In the genomic region with DNA sequence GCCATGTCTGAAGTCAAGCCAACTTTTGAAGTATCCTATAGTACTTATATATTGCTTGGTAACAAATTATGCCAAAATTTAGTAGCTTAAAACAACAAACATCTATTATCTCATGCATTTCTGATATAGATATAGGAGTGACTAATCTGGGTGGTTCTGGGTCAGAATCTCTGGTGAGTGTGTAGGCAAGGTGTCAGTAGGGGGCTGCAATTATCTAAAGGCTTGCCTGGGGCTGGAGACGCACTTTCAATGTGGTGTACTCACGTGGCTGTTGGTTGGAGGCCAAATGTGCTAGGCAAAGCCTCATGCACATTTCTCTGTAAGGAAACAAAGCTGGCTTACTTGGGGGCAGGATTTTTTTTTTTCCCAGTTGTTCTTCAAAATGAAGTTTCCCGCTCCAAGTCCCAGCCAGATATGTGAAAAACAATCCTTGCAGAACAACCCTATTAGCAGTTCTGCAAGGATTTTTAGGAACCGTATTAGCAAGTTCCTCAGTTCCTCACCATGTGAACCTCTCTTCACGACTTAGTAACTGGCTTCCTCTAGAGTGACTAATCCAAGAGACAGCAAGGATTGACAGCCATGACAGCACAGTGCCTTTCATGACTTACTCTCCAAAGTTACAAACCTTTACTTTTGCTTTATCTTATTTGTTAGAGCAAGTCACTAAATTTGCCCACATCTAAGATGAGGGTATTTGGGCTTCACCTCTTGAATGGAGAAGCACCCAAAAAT, we compare ENCODE assay signal across 28 cellular contexts. TPM values are rescaled to one million over a fixed set of nuclear protein-coding genes. Genes with fewer than 3 reads are reported as not detected.
A peak's percentile ranks its signal among the peaks of the same experiment; 100 is the strongest.
DNase-seq lines count a peak whose midpoint lies in the region; ATAC-seq and TF ChIP-seq lines count a peak whose summit lies in the region.
"Had no signal": no experiment of that assay in that cellular context is flagged by ENCODE, and none has a peak within 500 bp of the region (broad histone marks: within the 10 kb centered on the region; RNA-seq: fewer than 3 reads in every experiment).

No MANE protein-coding gene starts in this region.

- TF ChIP-seq CTCF in HEK293 (tag by site-specific recombination; IDR thresholded peaks at IDR 0.05) = no peak
- TF ChIP-seq CTCF in RWPE2 (IDR thresholded peaks at IDR 0.05; ENCODE audit: poor library complexity, severe bottlenecking) = no peak
- no peak for TF ChIP-seq CTCF in fibroblast of pulmonary artery (IDR thresholded peaks at IDR 0.05; ENCODE audit: low read length, missing control alignments)

- H3K27ac Mint-ChIP-seq in naive thymus-derived CD4-positive, alpha-beta T cell = no peak overlapping the region
- H3K27ac Mint-ChIP-seq: dendritic cell treated with granulocyte-macrophage colony-stimulating factor and Interleukin-4, amounts not matched to agents 40 ng/mL and 50 ng/mL, for 4 days had no signal

- peaks cover 0 to 6% (median 0%) of the 10 kb centered on the region in 5 donors for H3K36me3 Mint-ChIP-seq in naive thymus-derived CD4-positive, alpha-beta T cell

- H3K27me3 ChIP-seq in RWPE2 (ENCODE audit: insufficient read depth, poor library complexity, severe bottlenecking) = no peaks in the 10 kb centered on the region
- no peaks in the 10 kb centered on the region for H3K27me3 ChIP-seq in naive thymus-derived CD4-positive, alpha-beta T cell (ENCODE audit: control insufficient read depth in 2 of 2, insufficient read depth in 2 of 2, low read length in 2 of 2)
- H3K27me3 ChIP-seq: cardiac muscle cell, Peyer's patch, SJSA1, stomach, tibial artery had no signal

- H3K9me3 ChIP-seq in HEK293 (ENCODE audit: control insufficient read depth, insufficient read depth, low read depth, low read length) (no peaks in the 10 kb centered on the region), RWPE2 (ENCODE audit: severe bottlenecking) (peaks cover 2% of the 10 kb centered on the region)
- no peaks in the 10 kb centered on the region for H3K9me3 ChIP-seq in naive thymus-derived CD4-positive, alpha-beta T cell (ENCODE audit: control insufficient read depth in 2 of 3, low read length in 3 of 3)
- H3K9me3 ChIP-seq: neutrophil, Peyer's patch, psoas muscle, SJSA1 had no signal

- peaks cover 10 to 28% (median 18%) of the 10 kb centered on the region in 5 donors for H3K27me3 Mint-ChIP-seq in naive thymus-derived CD4-positive, alpha-beta T cell

- no peak overlapping the region for H3K4me3 ChIP-seq in HEK293 (ENCODE audit: low read depth, low read length)
- no peak overlapping the region for H3K4me3 ChIP-seq in RWPE2 (ENCODE audit: severe bottlenecking)
- no peak overlapping the region for H3K4me3 ChIP-seq in fibroblast of pulmonary artery (replicated peaks; ENCODE audit: low read depth, low read length)
- H3K4me3 ChIP-seq in naive thymus-derived CD4-positive, alpha-beta T cell (ENCODE audit: low read length) = no peak overlapping the region
- H3K4me3 ChIP-seq: cardiac muscle cell, heart right ventricle, Peyer's patch, psoas muscle, SJSA1, stomach, tibial artery had no signal

- H3K4me1 ChIP-seq in HEK293 (ENCODE audit: control insufficient read depth, insufficient read depth, low read length) (no peaks in the 10 kb centered on the region; the same call in 1 of the 2 replicates), RWPE2 (ENCODE audit: insufficient read depth, poor library complexity, severe bottlenecking) (no peaks in the 10 kb centered on the region)
- no peaks in the 10 kb centered on the region for H3K4me1 ChIP-seq in naive thymus-derived CD4-positive, alpha-beta T cell (ENCODE audit: control insufficient read depth in 2 of 2, insufficient read depth in 2 of 2, low read length in 2 of 2)
- H3K4me1 ChIP-seq: heart right ventricle, Peyer's patch, psoas muscle, SJSA1, stomach, tibial artery had no signal

- H3K4me1 Mint-ChIP-seq in naive thymus-derived CD4-positive, alpha-beta T cell = no peaks in the 10 kb centered on the region

- H3K36me3 ChIP-seq in HEK293 (ENCODE audit: control insufficient read depth in 2 of 2, insufficient read depth in 1 of 2, low read length in 2 of 2) (no peaks in the 10 kb centered on the region), RWPE2 (ENCODE audit: low read depth) (no peaks in the 10 kb centered on the region)
- no peaks in the 10 kb centered on the region for H3K36me3 ChIP-seq in naive thymus-derived CD4-positive, alpha-beta T cell (ENCODE audit: control insufficient read depth in 2 of 3, insufficient read depth in 3 of 3, low read length in 3 of 3)
- H3K36me3 ChIP-seq: cardiac muscle cell, heart right ventricle, neutrophil, Peyer's patch, SJSA1, stomach, tibial artery had no signal

- intact Hi-C loops in naive thymus-derived CD4-positive, alpha-beta T cell (cut with micrococcal nuclease) = no loop called here

- peaks cover 0 to 18% (median 9%) of the 10 kb centered on the region in 11 donors for H3K9me3 Mint-ChIP-seq in naive thymus-derived CD4-positive, alpha-beta T cell

- H3K27ac ChIP-seq in HEK293 (ENCODE audit: extremely low read depth, low read depth, low read length) (no peak overlapping the region), RWPE2 (ENCODE audit: poor library complexity, severe bottlenecking) (no peak overlapping the region)
- H3K27ac ChIP-seq in naive thymus-derived CD4-positive, alpha-beta T cell (ENCODE audit: low read depth, low read length) = no peak overlapping the region
- H3K27ac ChIP-seq: cardiac muscle cell, heart right ventricle, neutrophil, Peyer's patch, psoas muscle, SJSA1, stomach, tibial artery had no signal

- CTCF ChIA-PET in HEK293 (lab: Yijun Ruan, JAX) = interaction anchor here (1.0 kb wide), 1 partner anchor 100 kb away, joined by 5 read pairs; no protein-coding TSS in a partner anchor
- CTCF ChIA-PET in naive thymus-derived CD4-positive, alpha-beta T cell (lab: Charles Lee) = no interaction called here

- ATAC-seq in RWPE2 (ENCODE audit: low read depth) = peak; percentile 62; the same call in 2 of the 3 replicates
- ATAC-seq in GM21717 (IDR thresholded peaks at IDR 0.05; ENCODE audit: unreplicated experiment) = no peak
- ATAC-seq in naive thymus-derived CD4-positive, alpha-beta T cell = no peak
- no peak for ATAC-seq in GM18873 (IDR thresholded peaks at IDR 0.05; ENCODE audit: low FRiP score, unreplicated experiment)
- ATAC-seq: activated T-cell treated with anti-CD3 and anti-CD28 coated beads, Interleukin-2, amount 50 U/mL, for 4 hours; heart right ventricle; left colon; psoas muscle had no signal

- DNase-seq in COR-L47 (lab: John Stamatoyannopoulos, UW) (peak; percentile 69), RWPE2 (ENCODE audit: low spot score) (no peak), fibroblast of pulmonary artery (ENCODE audit: low read depth) (peak; percentile 36), DMS53 (lab: John Stamatoyannopoulos, UW) (no peak)
- DNase-seq in naive thymus-derived CD4-positive, alpha-beta T cell = no peak
- DNase-seq: activated T-cell treated with anti-CD3 and anti-CD28 coated beads, Interleukin-2, amount 50 U/mL, for 4 hours; C1 segment of cervical spinal cord; GDM1; GOT3; heart right ventricle; KBM-7; left colon; mesenchymal stem cell; MV-4-11; NCI-H1694 treated with DMSO at 0.1 percent for 48 hours; Peyer's patch; psoas muscle; stomach; T-helper 1 cell; tibial artery had no signal

- no peak overlapping the region for H3K4me3 Mint-ChIP-seq in naive thymus-derived CD4-positive, alpha-beta T cell
- H3K4me3 Mint-ChIP-seq: activated T-cell treated with anti-CD3 and anti-CD28 coated beads, Interleukin-2, amount 50 U/mL, for 4 hours; dendritic cell treated with granulocyte-macrophage colony-stimulating factor and Interleukin-4, amounts not matched to agents 40 ng/mL and 50 ng/mL, for 4 days had no signal

- POLR2A ChIA-PET in HEK293 (lab: Yijun Ruan, JAX) = interaction anchor here (0.6 kb wide), 1 partner anchor 164 kb away, joined by 3 read pairs; no protein-coding TSS in a partner anchor
- POLR2A ChIA-PET in naive thymus-derived CD4-positive, alpha-beta T cell (lab: Charles Lee) = no interaction called here

TF ChIP-seq in HEK293, 187 proteins besides CTCF, POLR2A, EP300 and RAD21 (continues in another document):
- TF ChIP-seq ZNF274 (IDR thresholded peaks at IDR 0.05; ENCODE audit: low read length) (no peak), ZNF274 (tag by site-specific recombination; IDR thresholded peaks at IDR 0.05; ENCODE audit: borderline replicate concordance) (no peak), KLF10 (tag by site-specific recombination; IDR thresholded peaks at IDR 0.05) (peak; percentile 44; the same call in 1 of the 2 replicates), ZNF24 (tag by site-specific recombination; IDR thresholded peaks at IDR 0.05) (peak; percentile 74; the same call in 1 of the 2 replicates), ZNF174 (tag by site-specific recombination; IDR thresholded peaks at IDR 0.05) (no peak)
- TF ChIP-seq, protein P1, sequence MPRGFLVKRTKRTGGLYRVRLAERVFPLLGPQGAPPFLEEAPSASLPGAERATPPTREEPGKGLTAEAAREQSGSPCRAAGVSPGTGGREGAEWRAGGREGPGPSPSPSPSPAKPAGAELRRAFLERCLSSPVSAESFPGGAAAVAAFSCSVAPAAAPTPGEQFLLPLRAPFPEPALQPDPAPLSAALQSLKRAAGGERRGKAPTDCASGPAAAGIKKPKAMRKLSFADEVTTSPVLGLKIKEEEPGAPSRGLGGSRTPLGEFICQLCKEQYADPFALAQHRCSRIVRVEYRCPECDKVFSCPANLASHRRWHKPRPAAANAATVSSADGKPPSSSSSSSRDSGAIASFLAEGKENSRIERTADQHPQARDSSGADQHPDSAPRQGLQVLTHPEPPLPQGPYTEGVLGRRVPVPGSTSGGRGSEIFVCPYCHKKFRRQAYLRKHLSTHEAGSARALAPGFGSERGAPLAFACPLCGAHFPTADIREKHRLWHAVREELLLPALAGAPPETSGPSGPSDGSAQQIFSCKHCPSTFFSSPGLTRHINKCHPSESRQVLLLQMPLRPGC (tag by site-specific recombination; IDR thresholded peaks at IDR 0.05) = peak; percentile 66; the same call in 1 of the 2 replicates

RNA-seq across cellular contexts. Expression of gene GREM1, which starts 25.8 kb away (rescaled TPM):
- total RNA-seq in naive thymus-derived CD4-positive, alpha-beta T cell = not detected
- polyA plus RNA-seq in naive thymus-derived CD4-positive, alpha-beta T cell = not detected
- total RNA-seq: activated CD8-positive, alpha-beta memory T cell treated with anti-CD3 and anti-CD28 coated beads for 36 hours had no signal
- polyA plus RNA-seq: cardiac muscle cell had no signal

Comparison
In these comparisons a context has a peak if more than half of its experiments do, and no peak if none do; other contexts are left out.
1. DNase-seq: peak in COR-L47 (single experiment) and fibroblast of pulmonary artery (single experiment); none in RWPE2 (single experiment), naive thymus-derived CD4-positive, alpha-beta T cell (0 of 9) and DMS53 (single experiment).